ENCODE assay signal across 20 cellular contexts in the genomic region with DNA sequence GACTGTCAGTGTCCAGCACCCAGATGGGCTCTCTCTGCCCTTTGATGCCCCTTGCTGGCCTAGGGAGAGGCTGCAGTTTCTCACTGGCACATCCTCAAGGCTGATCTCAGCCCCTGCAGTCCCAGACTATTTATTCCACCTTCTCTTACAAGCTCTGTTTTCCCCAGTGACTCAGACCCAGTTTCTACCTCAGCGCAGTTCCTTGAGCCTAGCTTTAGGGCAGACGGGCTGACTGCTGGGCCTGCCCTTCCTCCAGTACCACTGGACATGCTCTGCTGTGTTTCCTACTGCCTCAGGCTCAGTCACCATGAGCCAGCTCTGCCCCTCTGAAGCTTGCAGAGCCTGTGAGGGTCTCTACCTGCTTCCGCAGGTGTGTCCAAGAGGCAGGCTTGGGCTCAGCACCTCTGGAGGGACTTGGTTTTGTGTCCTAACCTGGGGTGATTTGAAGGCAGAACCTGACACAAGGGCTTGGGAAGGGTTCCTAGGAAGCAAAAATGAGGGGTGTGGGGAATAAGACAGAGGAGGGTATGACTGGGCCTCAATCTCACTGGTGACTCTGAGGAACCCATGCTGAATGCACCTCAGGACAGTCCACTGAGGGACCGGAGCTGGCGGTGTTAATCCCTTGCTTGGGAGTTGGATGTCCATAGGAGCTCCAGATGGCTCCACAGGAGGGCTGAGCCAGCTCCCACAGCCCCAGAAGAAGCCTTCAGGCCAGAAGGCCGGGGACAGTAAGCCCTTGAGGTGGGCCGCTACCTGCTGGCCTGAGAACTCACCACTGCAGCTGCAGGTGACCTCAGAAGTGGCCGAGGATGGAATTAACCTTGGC.
A peak's percentile ranks its signal among the peaks of the same experiment; 100 is the strongest.
DNase-seq lines count a peak whose midpoint lies in the region; ATAC-seq and TF ChIP-seq lines count a peak whose summit lies in the region.
"Had no signal": no experiment of that assay in that cellular context is flagged by ENCODE, and none has a peak within 500 bp of the region (broad histone marks: within the 10 kb centered on the region; RNA-seq: fewer than 3 reads in every experiment).

No MANE protein-coding gene starts in this region.

- no peaks in the 10 kb centered on the region for H3K27me3 ChIP-seq in right atrium auricular region
- peaks cover 15% of the 10 kb centered on the region for H3K27me3 ChIP-seq in upper lobe of right lung
- H3K27me3 ChIP-seq: BLaER1 had no signal

- DNase-seq in right atrium auricular region (ENCODE audit: low spot score) (peak; percentile 52), Right ventricle myocardium inferior (ENCODE audit: missing footprints) (no peak), kidney tubule cell (ENCODE audit: low spot score) (peak; percentile 70), upper lobe of right lung (peak; percentile 48), NK-92 (lab: John Stamatoyannopoulos, UW; ENCODE audit: unreplicated experiment) (no peak)
- peak; percentile 7 for DNase-seq in activated CD8-positive, alpha-beta memory T cell treated with anti-CD3 and anti-CD28 coated beads, Interleukin-2, amount 50 U/mL, for 4 hours
- DNase-seq: CD8-positive, alpha-beta T cell; DND-41; GF-D8; GOT3; HFFc6; Karpas-422; MM.1S; NCI-H1930; NK-92 treated with Interleukin-12 subunit alpha and Interleukin-12 subunit beta, amount 100 ng/mL, for 24 hours; OCI-M1; SIG-M5 had no signal

- TF ChIP-seq CTCF in right atrium auricular region (IDR thresholded peaks at IDR 0.05) (no peak), upper lobe of right lung (IDR thresholded peaks at IDR 0.05) (no peak)

- H3K4me3 ChIP-seq in right atrium auricular region, result no peak overlapping the region
- H3K4me3 ChIP-seq in upper lobe of right lung, result no peak overlapping the region
- H3K4me3 ChIP-seq: BLaER1 had no signal

- ATAC-seq in Right ventricle myocardium inferior (no peak), upper lobe of right lung (no peak), GM21786 (IDR thresholded peaks at IDR 0.05; ENCODE audit: unreplicated experiment) (no peak), GM18502 (IDR thresholded peaks at IDR 0.05; ENCODE audit: poor library complexity, unreplicated experiment) (no peak)
- ATAC-seq: CD8-positive, alpha-beta T cell had no signal

- intact Hi-C loops in Right ventricle myocardium inferior (cut with DNase I), result no loop called here
- intact Hi-C loops in upper lobe of right lung (cut with DNase I), result no loop called here

- H3K4me1 ChIP-seq in right atrium auricular region (no peaks in the 10 kb centered on the region), upper lobe of right lung (no peaks in the 10 kb centered on the region)
- H3K4me1 ChIP-seq: BLaER1 had no signal

- H3K36me3 ChIP-seq in right atrium auricular region, result no peaks in the 10 kb centered on the region
- H3K36me3 ChIP-seq in upper lobe of right lung, result no peaks in the 10 kb centered on the region
- H3K36me3 ChIP-seq: BLaER1 had no signal

- H3K27ac ChIP-seq in right atrium auricular region (no peak overlapping the region), upper lobe of right lung (no peak overlapping the region)
- H3K27ac ChIP-seq: BLaER1 had no signal

- H3K9me3 ChIP-seq in right atrium auricular region (no peaks in the 10 kb centered on the region), upper lobe of right lung (no peaks in the 10 kb centered on the region)

Comparison
In these comparisons a context has a peak if more than half of its experiments do, and no peak if none do; other contexts are left out.
1. DNase-seq: peak in right atrium auricular region (single experiment), activated CD8-positive, alpha-beta memory T cell treated with anti-CD3 and anti-CD28 coated beads, Interleukin-2, amount 50 U/mL, for 4 hours (single experiment), kidney tubule cell (single experiment) and upper lobe of right lung (single experiment); none in Right ventricle myocardium inferior (single experiment) and NK-92 (single experiment).